ENCODE assay signal across 8 cellular contexts in the genomic region with DNA sequence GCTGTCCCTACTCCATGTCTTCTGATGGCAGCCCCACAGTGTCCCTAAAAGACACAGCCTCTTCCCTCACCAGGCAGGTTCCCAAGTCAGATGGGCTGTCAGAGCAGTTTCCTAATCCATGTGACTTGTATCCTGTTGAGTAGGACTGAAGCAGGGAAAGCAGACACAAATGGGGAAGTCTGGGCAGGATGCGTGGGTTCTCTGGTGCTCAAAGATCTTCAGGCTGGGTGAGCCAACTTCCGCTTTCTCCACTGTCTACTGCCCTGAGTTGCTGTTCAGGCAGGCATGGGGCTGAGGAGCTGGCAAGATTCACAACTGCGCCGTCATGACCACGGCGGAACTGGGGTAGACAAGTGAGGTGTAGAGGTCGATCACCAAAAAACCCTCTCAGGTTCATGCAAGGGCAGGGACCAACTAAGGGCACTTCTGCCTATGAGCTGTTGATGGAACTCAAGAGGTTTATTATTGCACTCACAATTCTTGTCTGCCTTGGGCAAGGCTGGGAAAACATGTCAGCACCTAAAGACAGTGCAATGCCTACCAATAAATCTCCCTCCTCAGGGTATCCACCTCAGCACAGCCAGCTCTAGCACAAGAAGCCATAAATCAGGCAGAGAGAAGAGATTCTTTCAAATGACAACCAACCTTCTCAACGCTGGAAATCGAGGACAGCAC.
A peak's percentile ranks its signal among the peaks of the same experiment; 100 is the strongest.
DNase-seq lines count a peak whose midpoint lies in the region; ATAC-seq, FAIRE-seq and TF ChIP-seq lines count a peak whose summit lies in the region.

No MANE protein-coding gene starts in this region.

- H3K27me3 Mint-ChIP-seq in stimulated activated naive B cell treated with anti-CD40 and anti-IgM and Interleukin-4, amounts not matched to agents 10 μg/mL and 1 μg/mL and 100 μg/mL, for 72 hours = no peaks in the 10 kb centered on the region

- peaks cover 40 to 55% of the 10 kb centered on the region in 2 donors for H3K36me3 Mint-ChIP-seq in stimulated activated naive B cell treated with anti-CD40 and anti-IgM and Interleukin-4, amounts not matched to agents 10 μg/mL and 1 μg/mL and 100 μg/mL, for 72 hours

- H3K27ac Mint-ChIP-seq in stimulated activated naive B cell treated with anti-CD40 and anti-IgM and Interleukin-4, amounts not matched to agents 10 μg/mL and 1 μg/mL and 100 μg/mL, for 72 hours = peak overlapping the region; percentile 98

- peaks cover 0 to 3% of the 10 kb centered on the region in 2 donors for H3K9me3 Mint-ChIP-seq in stimulated activated naive B cell treated with anti-CD40 and anti-IgM and Interleukin-4, amounts not matched to agents 10 μg/mL and 1 μg/mL and 100 μg/mL, for 72 hours

- peak overlapping the region; percentile 72 to 79 for H3K4me3 Mint-ChIP-seq in stimulated activated naive B cell treated with anti-CD40 and anti-IgM and Interleukin-4, amounts not matched to agents 10 μg/mL and 1 μg/mL and 100 μg/mL, for 72 hours

- H3K4me1 Mint-ChIP-seq in stimulated activated naive B cell treated with anti-CD40 and anti-IgM and Interleukin-4, amounts not matched to agents 10 μg/mL and 1 μg/mL and 100 μg/mL, for 72 hours = peaks cover 54 to 84% of the 10 kb centered on the region in 2 donors

- H3K36me3 ChIP-seq in SJSA1 (no peaks in the 10 kb centered on the region), left lung (no peaks in the 10 kb centered on the region)

- peak; percentile 69 for ATAC-seq in HG02884 (IDR thresholded peaks at IDR 0.05; ENCODE audit: unreplicated experiment)
- ATAC-seq in left lung = peak; percentile 81
- peak; percentile 98 for ATAC-seq in stimulated activated naive B cell treated with anti-CD40 and anti-IgM and Interleukin-4, amounts not matched to agents 10 μg/mL and 1 μg/mL and 100 μg/mL, for 72 hours (replicated peaks)

- H3K9me3 ChIP-seq in SJSA1 (replicated peaks) (no peaks in the 10 kb centered on the region), left lung (no peaks in the 10 kb centered on the region)

- peak; percentile 86 for FAIRE-seq in GM18507 (lab: Jason Lieb, UNC)

- peaks cover 55% of the 10 kb centered on the region for H3K4me1 ChIP-seq in SJSA1 (replicated peaks)
- H3K4me1 ChIP-seq in left lung = peaks cover 21 to 86% of the 10 kb centered on the region in 2 donors

- DNase-seq in GM18507 (ENCODE audit: extremely low spot score, insufficient read length, low read depth) (no peak), SJSA1 (ENCODE audit: low read depth in 1 of 2, low spot score in 2 of 2) (no peak), amygdala (lab: John Stamatoyannopoulos, UW) (peak in 33 of 56 donors; percentile 7 to 78 (median 41)), left lung (peak; percentile 92 to 94), SW480 (ENCODE audit: low spot score) (no peak), NCI-H1048 (lab: John Stamatoyannopoulos, UW) (no peak)
- DNase-seq in stimulated activated naive B cell treated with anti-CD40 and anti-IgM and Interleukin-4, amounts not matched to agents 10 μg/mL and 1 μg/mL and 100 μg/mL, for 72 hours = peak; percentile 91

- H3K27ac ChIP-seq in SJSA1 (peak overlapping the region; percentile 90), left lung (peak overlapping the region; percentile 73 to 91)

- H3K27me3 ChIP-seq in SJSA1 (replicated peaks) = no peaks in the 10 kb centered on the region
- no peaks in the 10 kb centered on the region for H3K27me3 ChIP-seq in left lung

- TF ChIP-seq CTCF in left lung (IDR thresholded peaks at IDR 0.05) = no peak

- H3K4me3 ChIP-seq in SJSA1 = no peak overlapping the region
- H3K4me3 ChIP-seq in left lung = no peak overlapping the region

- intact Hi-C loops in left lung (cut with DNase I) = no loop called here

Comparison
In these comparisons a context has a peak if more than half of its experiments do, and no peak if none do; other contexts are left out.
1. DNase-seq: peak in amygdala (33 of 56), left lung (2 of 2) and stimulated activated naive B cell treated with anti-CD40 and anti-IgM and Interleukin-4, amounts not matched to agents 10 μg/mL and 1 μg/mL and 100 μg/mL, for 72 hours (single experiment); none in GM18507 (single experiment), SJSA1 (0 of 2), SW480 (single experiment) and NCI-H1048 (single experiment).
2. Peak in every context shown above with its lines, with median percentiles within 50 percentile points of each other: ATAC-seq.